In genomic region chr4:30725562-30725961, GRCh38 we compare ENCODE assay signal across 16 cellular contexts. TPM values are rescaled to one million over a fixed set of nuclear protein-coding genes. Genes with fewer than 3 reads are reported as not detected.
A peak's percentile ranks its signal among the peaks of the same experiment; 100 is the strongest.
DNase-seq lines count a peak whose midpoint lies in the region; ATAC-seq and TF ChIP-seq lines count a peak whose summit lies in the region.
"Had no signal": no experiment of that assay in that cellular context is flagged by ENCODE, and none has a peak within 500 bp of the region (broad histone marks: within the 10 kb centered on the region; RNA-seq: fewer than 3 reads in every experiment).

No MANE protein-coding gene starts in this region.

- peaks cover 27% of the 10 kb centered on the region for H3K36me3 Mint-ChIP-seq in osteocyte (ENCODE audit: unreplicated experiment)

- TF ChIP-seq CTCF in fibroblast of pulmonary artery (IDR thresholded peaks at IDR 0.05; ENCODE audit: low read length, missing control alignments) (no peak), osteocyte (IDR thresholded peaks at IDR 0.05) (no peak)

- peak overlapping the region; percentile 89 for H3K4me3 Mint-ChIP-seq in osteocyte (ENCODE audit: unreplicated experiment)
- H3K4me3 Mint-ChIP-seq: activated T-cell treated with anti-CD3 and anti-CD28 coated beads, Interleukin-2, amount 50 U/mL, for 4 hours; naive thymus-derived CD8-positive, alpha-beta T cell had no signal

- no peaks in the 10 kb centered on the region for H3K27me3 ChIP-seq in ACC112 (ENCODE audit: insufficient read depth, low read length)
- H3K27me3 ChIP-seq in adipocyte (replicated peaks; ENCODE audit: control insufficient read depth, insufficient read depth, low read length): peaks cover 9% of the 10 kb centered on the region

- no peaks in the 10 kb centered on the region for H3K36me3 ChIP-seq in ACC112 (ENCODE audit: insufficient read depth, low read length)
- no peaks in the 10 kb centered on the region for H3K36me3 ChIP-seq in adipocyte (ENCODE audit: control insufficient read depth, insufficient read depth, low read length, severe bottlenecking)

- H3K9ac ChIP-seq in adipocyte (ENCODE audit: low read length): no peak overlapping the region

- H3K4me1 ChIP-seq in ACC112 (ENCODE audit: control insufficient read depth, insufficient read depth, low read length, unreplicated experiment) (peaks cover 30% of the 10 kb centered on the region), adipocyte (ENCODE audit: control insufficient read depth, insufficient read depth, low read length) (peaks cover 9% of the 10 kb centered on the region)

- no peak overlapping the region for H2AFZ ChIP-seq in ACC112 (ENCODE audit: low read length, unreplicated experiment)

- no peak for ATAC-seq in HG02571 (IDR thresholded peaks at IDR 0.05; ENCODE audit: unreplicated experiment)
- no peak for ATAC-seq in HG03439 (IDR thresholded peaks at IDR 0.05; ENCODE audit: unreplicated experiment)
- no peak for ATAC-seq in GM21737 (IDR thresholded peaks at IDR 0.05; ENCODE audit: unreplicated experiment)
- ATAC-seq: activated T-cell treated with anti-CD3 and anti-CD28 coated beads, Interleukin-2, amount 50 U/mL, for 4 hours; naive thymus-derived CD8-positive, alpha-beta T cell; Panc1; sciatic nerve had no signal

- peaks cover 46% of the 10 kb centered on the region for H3K79me2 ChIP-seq in ACC112 (ENCODE audit: control insufficient read depth, insufficient read depth, low read length, unreplicated experiment)

- no peaks in the 10 kb centered on the region for H3K9me3 ChIP-seq in adipocyte (ENCODE audit: control insufficient read depth, low read length)

- peaks cover 46% of the 10 kb centered on the region for H3K4me1 Mint-ChIP-seq in osteocyte (ENCODE audit: unreplicated experiment)

- no peak overlapping the region for H3K27ac ChIP-seq in ACC112 (ENCODE audit: low read depth, low read length)

- no peaks in the 10 kb centered on the region for H3K9me3 Mint-ChIP-seq in osteocyte (ENCODE audit: unreplicated experiment)
- H3K9me3 Mint-ChIP-seq: activated T-cell treated with anti-CD3 and anti-CD28 coated beads, Interleukin-2, amount 50 U/mL, for 4 hours had no signal

- peak overlapping the region; percentile 84 for H3K4me3 ChIP-seq in ACC112 (ENCODE audit: low read depth, low read length)
- peak overlapping the region; percentile 7 for H3K4me3 ChIP-seq in adipocyte (ENCODE audit: low read length)
- peak overlapping the region; percentile 50 for H3K4me3 ChIP-seq in fibroblast of pulmonary artery (replicated peaks; ENCODE audit: low read depth, low read length)

- H3K27me3 Mint-ChIP-seq in osteocyte (ENCODE audit: unreplicated experiment): no peaks in the 10 kb centered on the region

- DNase-seq in adipocyte (ENCODE audit: low read depth) (no peak), fibroblast of pulmonary artery (ENCODE audit: low read depth) (no peak), osteocyte (ENCODE audit: extremely low spot score, unreplicated experiment) (no peak), activated T-cell treated with anti-CD3 and anti-CD28 coated beads for 4 hours (no peak)
- DNase-seq: activated CD4-positive, alpha-beta T cell treated with anti-CD3 and anti-CD28 coated beads, Interleukin-2, amount 50 U/mL, for 4 hours; activated T-cell treated with anti-CD3 and anti-CD28 coated beads, Interleukin-2, amount 50 U/mL, for 4 hours; COR-L47; naive thymus-derived CD8-positive, alpha-beta T cell; NCI-H774; stimulated activated CD4-positive, alpha-beta T cell treated with anti-CD3 and anti-CD28 coated beads, Interleukin-4, amount 100 ng/mL, for 4 hours had no signal

- H3K27ac Mint-ChIP-seq in osteocyte (ENCODE audit: unreplicated experiment): peak overlapping the region; percentile 50
- H3K27ac Mint-ChIP-seq: naive thymus-derived CD8-positive, alpha-beta T cell had no signal

RNA-seq across cellular contexts. Expression of gene PCDH7, which starts 5.4 kb away (rescaled TPM):
- total RNA-seq in osteocyte: 139 and 147 TPM in 2 replicates
- total RNA-seq: naive thymus-derived CD8-positive, alpha-beta T cell had no signal

Comparison
In these comparisons a context has a peak if more than half of its experiments do, and no peak if none do; other contexts are left out.
1. H3K4me3 ChIP-seq: peak in every context shown above with its lines; median percentile 84 in ACC112; 50 in fibroblast of pulmonary artery; 7 in adipocyte.